Comparison of ENCODE assay signal across 19 cellular contexts in the genomic region with DNA sequence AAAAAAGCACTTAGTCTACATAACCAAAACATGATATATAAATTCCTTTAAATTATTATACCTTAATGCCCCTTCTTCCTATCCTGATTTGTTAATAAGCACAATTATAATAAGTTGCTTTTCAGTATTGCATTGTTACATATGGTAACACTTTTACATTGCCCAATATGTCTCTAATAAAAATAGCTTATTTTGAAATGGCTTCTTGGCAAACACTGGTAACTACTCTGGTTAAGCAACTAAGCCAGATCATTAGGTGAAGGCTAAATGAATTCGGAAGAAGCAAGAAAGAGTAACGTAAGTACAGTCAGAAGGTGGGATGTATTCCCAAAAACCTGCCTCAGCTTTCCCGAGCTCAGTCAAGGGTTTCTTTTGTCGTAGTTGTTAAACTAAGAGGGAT.
DNase-seq lines count a peak whose midpoint lies in the region; FAIRE-seq and TF ChIP-seq lines count a peak whose summit lies in the region.
"Had no signal": no experiment of that assay in that cellular context is flagged by ENCODE, and none has a peak within 500 bp of the region (broad histone marks: within the 10 kb centered on the region; RNA-seq: fewer than 3 reads in every experiment).

No MANE protein-coding gene starts in this region.

- TF ChIP-seq CTCF in AG09319 (IDR thresholded peaks at IDR 0.05; ENCODE audit: low read depth, low read length) (no peak), endothelial cell of umbilical vein (IDR thresholded peaks at IDR 0.05; ENCODE audit: extremely low read depth in 1 of 2, insufficient read depth in 1 of 2, low read depth in 1 of 2, low read length in 2 of 2) (no peak)

- H2AK5ac ChIP-seq in mesenchymal stem cell (ENCODE audit: low read length, severe bottlenecking), result no peak overlapping the region

- no peak overlapping the region for H4K8ac ChIP-seq in mesenchymal stem cell (ENCODE audit: low read length)

- H3K4me2 ChIP-seq in endothelial cell of umbilical vein (ENCODE audit: insufficient read depth, low read length), result no peak overlapping the region
- no peak overlapping the region for H3K4me2 ChIP-seq in mesenchymal stem cell (ENCODE audit: low read length, poor library complexity, severe bottlenecking)
- H3K4me2 ChIP-seq: BLaER1, SK-N-SH had no signal

- no peak overlapping the region for H4K91ac ChIP-seq in mesenchymal stem cell (ENCODE audit: low read length)

- intact Hi-C loops in endothelial cell of umbilical vein (cut with micrococcal nuclease), result no loop called here

- no peak overlapping the region for H2BK120ac ChIP-seq in mesenchymal stem cell (ENCODE audit: low read depth, low read length)

- H2BK15ac ChIP-seq in mesenchymal stem cell (ENCODE audit: low read depth, poor library complexity, severe bottlenecking), result no peak overlapping the region

- H3K36me3 ChIP-seq in endothelial cell of umbilical vein (ENCODE audit: control insufficient read depth in 2 of 2, extremely low read depth in 1 of 2, insufficient read depth in 2 of 2, low read length in 2 of 2) (no peaks in the 10 kb centered on the region), mesenchymal stem cell (ENCODE audit: control insufficient read depth in 1 of 2, insufficient read depth in 2 of 2, low read depth in 1 of 2, low read length in 2 of 2) (peaks cover 5 to 10% of the 10 kb centered on the region in 2 experiments)
- H3K36me3 ChIP-seq: BLaER1 had no signal

- H3K23ac ChIP-seq in mesenchymal stem cell (ENCODE audit: low read length in 2 of 2), result no peak overlapping the region

- H3K4me3 ChIP-seq in endothelial cell of umbilical vein (replicated peaks in 1 of 3; ENCODE audit: insufficient read depth in 1 of 3, low read depth in 1 of 3, low read length in 3 of 3) (no peak overlapping the region), mesenchymal stem cell (ENCODE audit: insufficient read depth in 1 of 2, low read depth in 1 of 2, low read length in 2 of 2) (no peak overlapping the region)
- H3K4me3 ChIP-seq: BLaER1 had no signal

- DNase-seq in AG09319 (ENCODE audit: extremely low read depth, low read depth) (peak; percentile 59), EH (ENCODE audit: low read depth) (peak; percentile 20), endothelial cell of umbilical vein (ENCODE audit: low read depth, low spot score) (no peak), mesenchymal stem cell (no peak), SW480 (ENCODE audit: low spot score) (no peak), NCI-H1436 treated with DMSO at 0.1 percent for 48 hours (lab: John Stamatoyannopoulos, UW) (no peak), SIG-M5 (lab: John Stamatoyannopoulos, UW) (no peak)
- no peak for DNase-seq in stimulated activated CD4-positive, alpha-beta T cell treated with anti-CD3 and anti-CD28 coated beads, Interleukin-2, amount 100 ng/mL, for 24 hours
- DNase-seq: CD8-positive, alpha-beta memory T cell; DMS53; H7; KG1; NCI-H1417; NCI-H187 treated with DMSO at 0.1 percent for 48 hours; NCI-H2227 treated with DMSO at 0.1 percent for 48 hours; NCI-H524; SHP77; SK-N-SH had no signal

- CTCF ChIA-PET in endothelial cell of umbilical vein (lab: Charles Lee), result interaction anchor here (0.7 to 2.1 kb wide), 5 partner anchors 8 to 33 kb away, joined by 3 to 12 read pairs (median 6); no protein-coding TSS in a partner anchor

- H3K9me3 ChIP-seq in endothelial cell of umbilical vein (replicated peaks; ENCODE audit: control insufficient read depth, insufficient read depth, low read length) (no peaks in the 10 kb centered on the region), mesenchymal stem cell (ENCODE audit: control insufficient read depth, low read length) (no peaks in the 10 kb centered on the region)
- H3K9me3 ChIP-seq: BLaER1, SK-N-SH had no signal

- H2BK5ac ChIP-seq in mesenchymal stem cell (ENCODE audit: low read depth, low read length, poor library complexity, severe bottlenecking), result no peak overlapping the region

- H3K27ac ChIP-seq in endothelial cell of umbilical vein (ENCODE audit: insufficient read depth, low read depth, low read length) (no peak overlapping the region), mesenchymal stem cell (ENCODE audit: low read length, poor library complexity, severe bottlenecking) (no peak overlapping the region)
- H3K27ac ChIP-seq: BLaER1 had no signal

- no peak overlapping the region for H3K9ac ChIP-seq in endothelial cell of umbilical vein (replicated peaks; ENCODE audit: extremely low read depth, insufficient read depth, low read length)
- H3K9ac ChIP-seq in mesenchymal stem cell (ENCODE audit: low read length), result peak overlapping the region; percentile 30
- H3K9ac ChIP-seq: BLaER1, SK-N-SH had no signal

- H3K79me1 ChIP-seq in mesenchymal stem cell (replicated peaks; ENCODE audit: low read length, poor library complexity, severe bottlenecking), result peaks cover 14% of the 10 kb centered on the region

- H4K20me1 ChIP-seq in endothelial cell of umbilical vein (replicated peaks; ENCODE audit: control insufficient read depth, extremely low read depth, insufficient read depth, low read length), result no peaks in the 10 kb centered on the region
- H4K20me1 ChIP-seq: BLaER1 had no signal

- no peaks in the 10 kb centered on the region for H3K27me3 ChIP-seq in endothelial cell of umbilical vein (ENCODE audit: control insufficient read depth in 2 of 2, insufficient read depth in 2 of 2, low read length in 2 of 2)
- no peaks in the 10 kb centered on the region for H3K27me3 ChIP-seq in mesenchymal stem cell (ENCODE audit: control insufficient read depth in 1 of 2, insufficient read depth in 1 of 2, low read length in 2 of 2)
- H3K27me3 ChIP-seq: BLaER1 had no signal

- no peak overlapping the region for H3K4ac ChIP-seq in mesenchymal stem cell (ENCODE audit: low read depth in 1 of 2, low read length in 2 of 2)

- H3K14ac ChIP-seq in mesenchymal stem cell (ENCODE audit: low read length in 2 of 2), result no peak overlapping the region

- H3K18ac ChIP-seq in mesenchymal stem cell (ENCODE audit: low read depth in 1 of 2, low read length in 2 of 2), result no peak overlapping the region

- BruUV-seq in endothelial cell of umbilical vein (replicated peaks; lab: Mats Ljungman, UMichigan), result no TSS peak

- dilution Hi-C loops in endothelial cell of umbilical vein (cut with MboI; ENCODE audit: extremely low pct_ligation_motif_present, low sequenced_read_pairs), result no loop called here

- WGBS in mesenchymal stem cell, result 89% methylated on average over 4 of the region's 4 CpGs

- TF ChIP-seq POLR2A in endothelial cell of umbilical vein (IDR thresholded peaks at IDR 0.05; ENCODE audit: low read depth, low read length), result no peak

- no peak overlapping the region for H2BK12ac ChIP-seq in mesenchymal stem cell (ENCODE audit: low read length in 2 of 2)

- FAIRE-seq in endothelial cell of umbilical vein (lab: Jason Lieb, UNC), result peak; percentile 18

- H2AFZ ChIP-seq in endothelial cell of umbilical vein (ENCODE audit: low read depth, low read length) (no peak overlapping the region), mesenchymal stem cell (ENCODE audit: low read depth, low read length) (no peak overlapping the region)

- POLR2A ChIA-PET in endothelial cell of umbilical vein (lab: Charles Lee), result no interaction called here

- H3K4me1 ChIP-seq in endothelial cell of umbilical vein (ENCODE audit: control insufficient read depth, extremely low read depth, insufficient read depth, low read length) (no peaks in the 10 kb centered on the region), mesenchymal stem cell (ENCODE audit: control insufficient read depth, insufficient read depth, low read depth, low read length) (no peaks in the 10 kb centered on the region)
- H3K4me1 ChIP-seq: BLaER1 had no signal

- H3K9me1 ChIP-seq in endothelial cell of umbilical vein (replicated peaks; ENCODE audit: control insufficient read depth, extremely low read depth, insufficient read depth, low read length), result no peaks in the 10 kb centered on the region

- no peaks in the 10 kb centered on the region for H3K79me2 ChIP-seq in endothelial cell of umbilical vein (ENCODE audit: control insufficient read depth, insufficient read depth, low read length)

TF ChIP-seq in endothelial cell of umbilical vein, 7 proteins besides CTCF, POLR2A, EP300 and RAD21:
- no peak for TF ChIP-seq POLR2AphosphoS5 (IDR thresholded peaks at IDR 0.05; ENCODE audit: insufficient read depth, low read depth, low read length)
- TF ChIP-seq, protein P1, sequence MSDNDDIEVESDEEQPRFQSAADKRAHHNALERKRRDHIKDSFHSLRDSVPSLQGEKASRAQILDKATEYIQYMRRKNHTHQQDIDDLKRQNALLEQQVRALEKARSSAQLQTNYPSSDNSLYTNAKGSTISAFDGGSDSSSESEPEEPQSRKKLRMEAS (IDR thresholded peaks at IDR 0.05; ENCODE audit: insufficient read depth, insufficient read length), result no peak
- no peak for TF ChIP-seq EZH2 (IDR thresholded peaks at IDR 0.05; ENCODE audit: borderline replicate concordance, low read depth, low read length, severe bottlenecking)
- TF ChIP-seq GATA2 (IDR thresholded peaks at IDR 0.05; ENCODE audit: insufficient read depth, insufficient read length, low read depth, low read length), result no peak
- no peak for TF ChIP-seq JUN (IDR thresholded peaks at IDR 0.05; ENCODE audit: borderline replicate concordance, insufficient read depth, insufficient read length, low read depth)
- no peak for TF ChIP-seq MYC (IDR thresholded peaks at IDR 0.05; ENCODE audit: low read depth, low read length)
TF ChIP-seq in endothelial cell of umbilical vein: peak in this region for 0.

Comparison
In these comparisons a context has a peak if more than half of its experiments do, and no peak if none do; other contexts are left out.
1. DNase-seq: peak in AG09319 (single experiment) and EH (single experiment); none in endothelial cell of umbilical vein (single experiment), mesenchymal stem cell (single experiment), SW480 (single experiment), NCI-H1436 treated with DMSO at 0.1 percent for 48 hours (single experiment), stimulated activated CD4-positive, alpha-beta T cell treated with anti-CD3 and anti-CD28 coated beads, Interleukin-2, amount 100 ng/mL, for 24 hours (0 of 2) and SIG-M5 (single experiment).